In the genomic region with DNA sequence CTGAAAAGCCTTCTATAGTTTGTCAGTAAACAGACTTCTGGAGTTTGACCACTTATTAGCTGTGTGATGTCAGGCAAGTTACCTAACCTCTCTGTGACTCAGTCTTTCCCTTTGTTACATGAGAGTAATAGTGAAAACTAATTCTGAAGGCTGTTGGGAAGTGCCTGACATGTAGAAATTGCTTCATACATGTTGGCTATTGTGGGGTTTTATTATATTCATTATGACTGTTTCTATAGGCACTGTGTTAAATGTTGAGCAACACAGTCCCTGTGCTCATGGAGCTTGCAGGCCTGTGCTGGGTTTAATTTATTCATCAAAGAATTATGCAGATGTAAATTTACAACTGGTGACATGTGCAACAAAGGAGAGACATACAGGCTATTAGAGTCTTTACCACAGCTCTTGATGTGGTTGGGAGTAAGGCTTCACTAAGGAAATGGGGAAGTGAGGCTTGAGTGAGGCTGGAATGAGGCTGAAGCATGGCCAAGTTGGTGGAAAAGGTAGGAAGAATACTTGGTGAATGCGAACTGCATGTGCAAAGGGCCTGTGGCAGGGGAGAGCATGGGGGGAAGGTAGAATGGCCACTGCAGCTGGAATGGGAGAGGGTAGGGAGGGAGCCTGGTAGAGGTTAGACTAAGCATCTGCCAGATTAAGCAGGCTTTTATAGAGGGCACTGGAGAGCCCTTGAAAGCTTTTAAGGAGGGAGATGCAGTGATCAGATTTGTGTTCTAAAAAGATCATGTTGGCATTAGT, we compare ENCODE assay signal across 14 cellular contexts.
DNase-seq lines count a peak whose midpoint lies in the region; ATAC-seq, FAIRE-seq and TF ChIP-seq lines count a peak whose summit lies in the region.
"Had no signal": no experiment of that assay in that cellular context is flagged by ENCODE, and none has a peak within 500 bp of the region (broad histone marks: within the 10 kb centered on the region; RNA-seq: fewer than 3 reads in every experiment).

No MANE protein-coding gene starts in this region.

- no peak overlapping the region for H2AFZ ChIP-seq in HepG2 (ENCODE audit: low read length)

- H3K4me1 ChIP-seq in HepG2 (ENCODE audit: insufficient read depth, low read length) (peaks cover 8% of the 10 kb centered on the region; the same call in 1 of the 2 replicates), right lobe of liver (no peaks in the 10 kb centered on the region)

- no peak overlapping the region for H3K27ac ChIP-seq in HepG2 (ENCODE audit: extremely low read length, insufficient read depth, low read length)
- H3K27ac ChIP-seq in right lobe of liver, result no peak overlapping the region
- H3K27ac ChIP-seq: SK-N-MC had no signal

- no peaks in the 10 kb centered on the region for H3K27me3 ChIP-seq in HepG2 (ENCODE audit: control insufficient read depth in 1 of 2, insufficient read depth in 2 of 2, low read length in 2 of 2)
- no peaks in the 10 kb centered on the region for H3K27me3 ChIP-seq in right lobe of liver
- no peaks in the 10 kb centered on the region for H3K27me3 ChIP-seq in bronchial epithelial cell (ENCODE audit: control insufficient read depth, insufficient read depth, low read length)

- DNase-seq in HepG2 (ENCODE audit: low spot score) (no peak), right lobe of liver (no peak), RCC 7860 (ENCODE audit: low spot score) (peak; percentile 57), bronchial epithelial cell (ENCODE audit: low read depth) (peak; percentile 95), EL (no peak), NCI-H1694 (lab: John Stamatoyannopoulos, UW) (no peak), GDM1 (lab: John Stamatoyannopoulos, UW) (no peak)
- DNase-seq: activated CD4-positive, alpha-beta T cell treated with anti-CD3 and anti-CD28 coated beads, Interleukin-2, amount 50 U/mL, for 4 hours; HFFc6; NCI-H510A; right cardiac atrium had no signal

- intact Hi-C loops in HepG2 (cut with micrococcal nuclease; ENCODE audit: unreplicated experiment), result no loop called here
- intact Hi-C loops in right lobe of liver (cut with DNase I), result no loop called here

- no peak for FAIRE-seq in HepG2 (lab: Jason Lieb, UNC)
- FAIRE-seq in RCC 7860 (lab: Jason Lieb, UNC), result no peak
- no peak for FAIRE-seq in bronchial epithelial cell (lab: Jason Lieb, UNC)
- FAIRE-seq: GM19239 had no signal

- POLR2A ChIA-PET in HepG2 (lab: Yijun Ruan, JAX), result no interaction called here

- peaks cover 7% of the 10 kb centered on the region for H3K79me2 ChIP-seq in HepG2 (ENCODE audit: insufficient read depth, low read length)

- H3K36me3 ChIP-seq in HepG2 (replicated peaks in 1 of 2; ENCODE audit: control insufficient read depth in 1 of 2, insufficient read depth in 2 of 2, low read length in 2 of 2) (no peaks in the 10 kb centered on the region; a peak in 1 of 5 replicates), right lobe of liver (no peaks in the 10 kb centered on the region), bronchial epithelial cell (ENCODE audit: control insufficient read depth, insufficient read depth, low read length) (no peaks in the 10 kb centered on the region)

- no peaks in the 10 kb centered on the region for H4K20me1 ChIP-seq in HepG2 (ENCODE audit: insufficient read depth, low read length)

- no peak overlapping the region for H3K4me2 ChIP-seq in HepG2 (ENCODE audit: low read depth, low read length)

- TF ChIP-seq RAD21 in HepG2 (CRISPR knock-in tag; IDR thresholded peaks at IDR 0.05), result no peak

- ATAC-seq in HepG2, result no peak
- no peak for ATAC-seq in right lobe of liver
- ATAC-seq in GM21423 (IDR thresholded peaks at IDR 0.05; ENCODE audit: unreplicated experiment), result no peak
- ATAC-seq: right cardiac atrium had no signal

- CTCF ChIA-PET in HepG2 (lab: Yijun Ruan, JAX; ENCODE audit: low intra/inter-chr PET ratio, low total read pairs), result no interaction called here

- H3K4me3 ChIP-seq in HepG2 (replicated peaks in 1 of 3; ENCODE audit: insufficient read depth in 1 of 3, low read depth in 2 of 3, low read length in 3 of 3), result no peak overlapping the region
- no peak overlapping the region for H3K4me3 ChIP-seq in right lobe of liver
- H3K4me3 ChIP-seq in bronchial epithelial cell (ENCODE audit: low read depth, low read length), result no peak overlapping the region
- H3K4me3 ChIP-seq: SK-N-MC had no signal

- TF ChIP-seq CTCF in HepG2 (CRISPR knock-in tag; IDR thresholded peaks at IDR 0.05) (no peak), right lobe of liver (IDR thresholded peaks at IDR 0.05) (no peak), bronchial epithelial cell (IDR thresholded peaks at IDR 0.05; ENCODE audit: insufficient read depth, low read length, severe bottlenecking) (no peak)

- 74% methylated on average over 1 of the region's 1 CpG for WGBS in HepG2 (ENCODE audit: low lambda C conversion rate)
- WGBS in right lobe of liver (ENCODE audit: insufficient coverage, low coverage, low lambda C conversion rate, missing lambda C conversion rate), result 86% methylated on average over 1 of the region's 1 CpG

- H3K9ac ChIP-seq in HepG2 (ENCODE audit: insufficient read depth, low read depth, low read length), result no peak overlapping the region

- no peaks in the 10 kb centered on the region for H3K9me3 ChIP-seq in HepG2 (ENCODE audit: low read length)
- H3K9me3 ChIP-seq in right lobe of liver, result no peaks in the 10 kb centered on the region

- TF ChIP-seq POLR2A in HepG2 (IDR thresholded peaks at IDR 0.05; ENCODE audit: insufficient read depth in 1 of 2, low read depth in 2 of 2, low read length in 2 of 2) (no peak), right lobe of liver (IDR thresholded peaks at IDR 0.05) (no peak)

- no TSS peak for BruUV-seq in HepG2 (replicated peaks; lab: Mats Ljungman, UMichigan)

- in situ Hi-C loops in HepG2 (cut with HindIII; ENCODE audit: extremely low pct_ligation_motif_present, low pct_unique_long_range_greater_than_20kb), result no loop called here

- no peak for TF ChIP-seq EP300 in HepG2 (IDR thresholded peaks at IDR 0.05; ENCODE audit: low read depth in 2 of 2, low read length in 2 of 2)
- TF ChIP-seq EP300 in HepG2 (CRISPR knock-in tag; IDR thresholded peaks at IDR 0.05; ENCODE audit: borderline replicate concordance), result no peak

TF ChIP-seq in HepG2, 621 proteins besides CTCF, POLR2A, EP300 and RAD21:
- TF ChIP-seq ZNF264 (CRISPR knock-in tag; IDR thresholded peaks at IDR 0.05) (no peak), ZMYM3 (CRISPR knock-in tag; IDR thresholded peaks at IDR 0.05) (0 out of 2 replicates have a peak, but pooled peaks have one; percentile 24)
TF ChIP-seq in HepG2: peak in this region for 1.

Comparison
In these comparisons a context has a peak if more than half of its experiments do, and no peak if none do; other contexts are left out.
1. DNase-seq: peak in RCC 7860 (single experiment) and bronchial epithelial cell (single experiment); none in HepG2 (single experiment), right lobe of liver (0 of 3), EL (single experiment), NCI-H1694 (single experiment) and GDM1 (single experiment).